1 cellular context compared by ENCODE assay signal in genomic region chr16:88014201-88014781, GRCh38.
TF ChIP-seq lines count a peak whose summit lies in the region.

No MANE protein-coding gene starts in this region.

TF ChIP-seq in GM23338, 12 proteins besides CTCF, POLR2A, EP300 and RAD21 (continued from another document):
- TF ChIP-seq REST (IDR thresholded peaks at IDR 0.05; ENCODE audit: unreplicated experiment), result no peak
- TF ChIP-seq CREB1 (CRISPR knock-in tag; IDR thresholded peaks at IDR 0.05; ENCODE audit: low read depth), result no peak
- no peak for TF ChIP-seq ZNF331 (CRISPR knock-in tag; IDR thresholded peaks at IDR 0.05; ENCODE audit: low read depth)
- TF ChIP-seq EZH2phosphoT487 (IDR thresholded peaks at IDR 0.05; ENCODE audit: unreplicated experiment), result no peak
- no peak for TF ChIP-seq EZH2 (IDR thresholded peaks at IDR 0.05; ENCODE audit: low read depth, unreplicated experiment)
- no peak for TF ChIP-seq ZNF462 (CRISPR knock-in tag; IDR thresholded peaks at IDR 0.05)
